ENCODE assay signal across 10 cellular contexts in genomic region chr11:65014961-65015227, GRCh38. TPM values are rescaled to one million over a fixed set of nuclear protein-coding genes. Genes with fewer than 3 reads are reported as not detected.
DNase-seq lines count a peak whose midpoint lies in the region; ATAC-seq, FAIRE-seq and TF ChIP-seq lines count a peak whose summit lies in the region.
"Not testable (repeated sequence)": the region's sequence is repeated elsewhere in the genome, so short reads cannot be mapped to it uniquely, and the experiment has no call there.
"Had no signal": no experiment of that assay in that cellular context is flagged by ENCODE, and none has a peak within 500 bp of the region (broad histone marks: within the 10 kb centered on the region; RNA-seq: fewer than 3 reads in every experiment).

No MANE protein-coding gene starts in this region.

- not testable (repeated sequence) for H2BK20ac ChIP-seq in H1 (ENCODE audit: low read length)

- POLR2A ChIA-PET in AG04450 (lab: Yijun Ruan, JAX), result interaction anchor here (0.6 to 1.1 kb wide), 2 partner anchors 31 to 99 kb away, joined by 3 to 4 read pairs; no protein-coding TSS in a partner anchor
- POLR2A ChIA-PET in activated naive CD8-positive, alpha-beta T cell treated with anti-CD3 and anti-CD28 coated beads, Interleukin-2, amount 10 ng/mL, durations not matched to agents 7 days and 5 days (lab: Charles Lee), result interaction anchor here (0.7 to 3.5 kb wide), 22 partner anchors 10 to 167 kb away, joined by 3 to 22 read pairs (median 4); partner anchors contain the start of genes CAPN1, CDCA5, FAU and MAJIN
- POLR2A ChIA-PET in H1 (lab: Charles Lee; ENCODE audit: partially characterized antibody), result interaction anchor here (0.8 to 3.7 kb wide), 14 partner anchors 16 to 166 kb away, joined by 3 to 20 read pairs (median 5); partner anchors contain the start of genes BATF2, FAU, GPHA2 and MRPL49

- TF ChIP-seq POLR2A in H1 (IDR thresholded peaks at IDR 0.05; ENCODE audit: control extremely low read depth in 1 of 2, low read depth in 2 of 2, low read length in 2 of 2), result not testable (repeated sequence)

- CTCF ChIA-PET in AG04450 (lab: Charles Lee) (interaction anchor here (0.6 to 3.3 kb wide), 16 partner anchors 12 to 211 kb away, joined by 3 to 23 read pairs (median 4); partner anchors contain the start of genes BATF2, CDC42BPG, SAC3D1 and SNX15), H1 (lab: Charles Lee; ENCODE audit: partially characterized antibody) (interaction anchor here (0.6 to 6.5 kb wide), 35 partner anchors 10 to 239 kb away, joined by 3 to 48 read pairs (median 5); partner anchors contain the start of genes BATF2, NAALADL1, SAC3D1 and SNX15)

- not testable (repeated sequence) for H3K4me1 ChIP-seq in H1 (replicated peaks in 1 of 4; ENCODE audit: control insufficient read depth in 3 of 4, insufficient read depth in 4 of 4, low read length in 3 of 4)

- H4K8ac ChIP-seq in H1 (ENCODE audit: extremely low read depth, insufficient read depth, low read length), result peak overlapping the region; percentile 9; the same call in 1 of the 2 replicates

- peak overlapping the region in 2 of 4 experiments; percentile 73 to 79; a peak in 4 of 7 replicates for H3K9ac ChIP-seq in H1 (replicated peaks in 1 of 4; ENCODE audit: extremely low read depth in 1 of 4, low read depth in 3 of 4, low read length in 3 of 4)

- not testable (repeated sequence) for FAIRE-seq in H1 (lab: Jason Lieb, UNC)

- H3K27ac ChIP-seq in AG04450 (ENCODE audit: low read depth, low read length) (peak overlapping the region; percentile 39), H1 (ENCODE audit: low read depth, low read length) (peak overlapping the region; percentile 88; the same call in 1 of the 2 replicates)

- H3K27ac Mint-ChIP-seq in activated naive CD8-positive, alpha-beta T cell treated with anti-CD3 and anti-CD28 coated beads, Interleukin-2, amount 10 ng/mL, durations not matched to agents 7 days and 5 days, result peak overlapping the region; percentile 91
- H3K27ac Mint-ChIP-seq in nephron progenitor cell, result not testable (repeated sequence)
- peak overlapping the region; percentile 94 for H3K27ac Mint-ChIP-seq in stimulated activated naive CD8-positive, alpha-beta T cell treated with anti-CD3 and anti-CD28 coated beads, Interleukin-15, Interleukin-2, amounts not matched to agents 100 ng/mL and 50 ng/mL, for 24 hours

- H2BK15ac ChIP-seq in H1 (ENCODE audit: low read length), result not testable (repeated sequence)

- not testable (repeated sequence) for H3K9me3 ChIP-seq in AG04450 (ENCODE audit: control insufficient read depth, insufficient read depth, low read length); H1 (ENCODE audit: insufficient read depth in 2 of 2, low read depth in 1 of 2, low read length in 1 of 2); iPS-18c (ENCODE audit: control insufficient read depth, insufficient read depth, low read length)

- not testable (repeated sequence) for H2AK5ac ChIP-seq in H1 (ENCODE audit: low read depth, low read length)

- H2BK120ac ChIP-seq in H1 (replicated peaks; ENCODE audit: low read depth, low read length), result not testable (repeated sequence)

- not testable (repeated sequence) for TF ChIP-seq RAD21 in H1 (IDR thresholded peaks at IDR 0.05 in 1 of 2, conservative IDR thresholded peaks at IDR 0.05 in 1 of 2; ENCODE audit: low read depth in 2 of 2, low read length in 2 of 2)

- not testable (repeated sequence) for TF ChIP-seq EP300 in H1 (IDR thresholded peaks at IDR 0.05; ENCODE audit: borderline replicate concordance in 1 of 2, low read depth in 2 of 2, low read length in 2 of 2)

- H3K56ac ChIP-seq in H1 (replicated peaks; ENCODE audit: insufficient read length, low read depth, low read length), result not testable (repeated sequence)

- not testable (repeated sequence) for H4K5ac ChIP-seq in H1 (ENCODE audit: insufficient read length, low read depth, low read length)

- not testable (repeated sequence) for TF ChIP-seq CTCF in AG04450 (IDR thresholded peaks at IDR 0.05; ENCODE audit: low read depth, low read length); HFF-Myc (IDR thresholded peaks at IDR 0.05; ENCODE audit: low read depth, low read length, missing control alignments); H1 (IDR thresholded peaks at IDR 0.05; ENCODE audit: control extremely low read depth in 1 of 3, insufficient read depth in 1 of 3, low read depth in 1 of 3, low read length in 3 of 3); nephron progenitor cell (IDR thresholded peaks at IDR 0.05)

- peak overlapping the region; percentile 91 for H3K4me3 Mint-ChIP-seq in activated naive CD8-positive, alpha-beta T cell treated with anti-CD3 and anti-CD28 coated beads, Interleukin-2, amount 10 ng/mL, durations not matched to agents 7 days and 5 days
- peak overlapping the region; percentile 82 for H3K4me3 Mint-ChIP-seq in nephron progenitor cell
- H3K4me3 Mint-ChIP-seq in stimulated activated naive CD8-positive, alpha-beta T cell treated with anti-CD3 and anti-CD28 coated beads, Interleukin-15, Interleukin-2, amounts not matched to agents 100 ng/mL and 50 ng/mL, for 24 hours, result peak overlapping the region; percentile 87

- H3K9me3 Mint-ChIP-seq in activated naive CD8-positive, alpha-beta T cell treated with anti-CD3 and anti-CD28 coated beads, Interleukin-2, amount 10 ng/mL, durations not matched to agents 7 days and 5 days; nephron progenitor cell; stimulated activated naive CD8-positive, alpha-beta T cell treated with anti-CD3 and anti-CD28 coated beads, Interleukin-15, Interleukin-2, amounts not matched to agents 100 ng/mL and 50 ng/mL, for 24 hours: not testable (repeated sequence)

- H3K4me2 ChIP-seq in H1 (ENCODE audit: insufficient read depth in 1 of 2, low read depth in 2 of 2, low read length in 2 of 2), result peak overlapping the region; percentile 2 to 92

- H3K79me1 ChIP-seq in H1 (ENCODE audit: low read depth, low read length), result not testable (repeated sequence)

- DNase-seq in AG04450 (ENCODE audit: low read depth, low spot score); HFF-Myc (ENCODE audit: extremely low read depth, low read depth); activated naive CD8-positive, alpha-beta T cell treated with anti-CD3 and anti-CD28 coated beads, Interleukin-2, amount 10 ng/mL, durations not matched to agents 7 days and 5 days; H1 (ENCODE audit: low read depth in 1 of 2, low spot score in 2 of 2); nephron progenitor cell: not testable (repeated sequence)

- H3K4me3 ChIP-seq in AG04450 (ENCODE audit: low read depth, low read length) (peak overlapping the region; percentile 86), HFF-Myc (replicated peaks; ENCODE audit: low read depth, low read length) (peak overlapping the region; percentile 58), H1 (ENCODE audit: extremely low read depth in 1 of 4, insufficient read depth in 2 of 4, low read depth in 3 of 4, low read length in 4 of 4) (peak overlapping the region; percentile 66 to 92 (median 86)), iPS-18c (ENCODE audit: insufficient read depth, low read depth, low read length) (peak overlapping the region; percentile 80)

- not testable (repeated sequence) for H2BK5ac ChIP-seq in H1 (ENCODE audit: low read depth, low read length)

- H3K27me3 ChIP-seq in AG04450 (ENCODE audit: control insufficient read depth, insufficient read depth, low read length); H1 (replicated peaks in 1 of 4; ENCODE audit: control insufficient read depth in 3 of 4, extremely low read depth in 1 of 4, insufficient read depth in 3 of 4, low read length in 3 of 4): not testable (repeated sequence)

- H3K4ac ChIP-seq in H1 (replicated peaks; ENCODE audit: insufficient read length, low read depth, low read length), result not testable (repeated sequence)

- H3K4me1 Mint-ChIP-seq in activated naive CD8-positive, alpha-beta T cell treated with anti-CD3 and anti-CD28 coated beads, Interleukin-2, amount 10 ng/mL, durations not matched to agents 7 days and 5 days, result peaks cover 20% of the 10 kb centered on the region
- peaks cover 19% of the 10 kb centered on the region for H3K4me1 Mint-ChIP-seq in nephron progenitor cell
- peaks cover 30% of the 10 kb centered on the region for H3K4me1 Mint-ChIP-seq in stimulated activated naive CD8-positive, alpha-beta T cell treated with anti-CD3 and anti-CD28 coated beads, Interleukin-15, Interleukin-2, amounts not matched to agents 100 ng/mL and 50 ng/mL, for 24 hours (ENCODE audit: low read depth)

- peaks cover 0 to 10% of the 10 kb centered on the region in 2 experiments; a peak in 1 of 4 replicates for H3K79me2 ChIP-seq in H1 (ENCODE audit: control insufficient read depth in 1 of 2, insufficient read depth in 2 of 2, low read length in 2 of 2)

- not testable (repeated sequence) for H2BK12ac ChIP-seq in H1 (ENCODE audit: low read depth, low read length)

- H3K14ac ChIP-seq in H1 (ENCODE audit: insufficient read length), result not testable (repeated sequence)

- H4K20me1 ChIP-seq in H1 (replicated peaks in 1 of 2; ENCODE audit: control insufficient read depth in 1 of 2, insufficient read depth in 2 of 2, low read length in 2 of 2), result not testable (repeated sequence)

- H3K18ac ChIP-seq in H1 (ENCODE audit: extremely low read depth, low read length), result 0 out of 2 replicates have a peak overlapping the region, but pooled peaks have one; percentile 93

- H3K36me3 ChIP-seq in H1 (ENCODE audit: control insufficient read depth in 2 of 4, insufficient read depth in 4 of 4, low read length in 3 of 4), result peaks cover 3 to 14% (median 9%) of the 10 kb centered on the region in 4 experiments; a peak in 6 of 8 replicates

- not testable (repeated sequence) for H3K23me2 ChIP-seq in H1 (ENCODE audit: low read depth, low read length)

- H4K91ac ChIP-seq in H1 (replicated peaks; ENCODE audit: insufficient read length, low read length), result not testable (repeated sequence)

- H3K36me3 Mint-ChIP-seq in activated naive CD8-positive, alpha-beta T cell treated with anti-CD3 and anti-CD28 coated beads, Interleukin-2, amount 10 ng/mL, durations not matched to agents 7 days and 5 days, result peaks cover 15% of the 10 kb centered on the region
- peaks cover 39% of the 10 kb centered on the region for H3K36me3 Mint-ChIP-seq in nephron progenitor cell (ENCODE audit: low read depth)
- H3K36me3 Mint-ChIP-seq in stimulated activated naive CD8-positive, alpha-beta T cell treated with anti-CD3 and anti-CD28 coated beads, Interleukin-15, Interleukin-2, amounts not matched to agents 100 ng/mL and 50 ng/mL, for 24 hours (ENCODE audit: low read depth), result peaks cover 26% of the 10 kb centered on the region

- not testable (repeated sequence) for ATAC-seq in SK-N-SH treated with all-trans-retinoic acid at 6 μM for 48 hours; activated naive CD8-positive, alpha-beta T cell treated with anti-CD3 and anti-CD28 coated beads, Interleukin-2, amount 10 ng/mL, durations not matched to agents 7 days and 5 days (ENCODE audit: low read depth)

- H3K27me3 Mint-ChIP-seq in activated naive CD8-positive, alpha-beta T cell treated with anti-CD3 and anti-CD28 coated beads, Interleukin-2, amount 10 ng/mL, durations not matched to agents 7 days and 5 days; nephron progenitor cell (ENCODE audit: low read depth, poor library complexity); stimulated activated naive CD8-positive, alpha-beta T cell treated with anti-CD3 and anti-CD28 coated beads, Interleukin-15, Interleukin-2, amounts not matched to agents 100 ng/mL and 50 ng/mL, for 24 hours: not testable (repeated sequence)

- not testable (repeated sequence) for H3K23ac ChIP-seq in H1 (ENCODE audit: insufficient read length)

- 95% methylated on average over 8 of the region's 8 CpGs; no CpG with 5 or more reads in 1 of the 2 experiments for WGBS in H1 (ENCODE audit: extremely low coverage in 1 of 2, insufficient coverage in 1 of 2, insufficient read length in 1 of 2, insufficient replicate concordance in 2 of 2, low coverage in 1 of 2, low lambda C conversion rate in 2 of 2, missing lambda C conversion rate in 1 of 2), 2 experiments

- not testable (repeated sequence) for H2AFZ ChIP-seq in H1 (ENCODE audit: low read length)

RNA-seq across cellular contexts. Expression of gene ARL2, which starts 0.9 kb away (rescaled TPM):
- 60.7 and 76.5 TPM in 2 replicates for polyA plus RNA-seq in AG04450 (2011; rRNA removed)
- 23.3 and 24.2 TPM in 2 replicates for polyA minus RNA-seq in AG04450 (2011; rRNA and poly(A)+ RNA removed)
- 10 to 100 TPM; 69.5 to 70.2 TPM for total RNA-seq in activated naive CD8-positive, alpha-beta T cell treated with anti-CD3 and anti-CD28 coated beads, Interleukin-2, amount 10 ng/mL, durations not matched to agents 7 days and 5 days
- total RNA-seq in H1 (2021; fragmentation: NEBNext Ultra II Directional; extraction: Animal tissue kit (Norgen Biotek cat#: 25700)), result 184 and 186 TPM in 2 replicates
- polyA plus RNA-seq in H1 (2011; rRNA removed), result 535 and 640 TPM in 2 replicates
- polyA plus RNA-seq in H1 (2011; cell fraction: cytosol; rRNA removed), result 443 TPM
- 284 TPM for polyA plus RNA-seq in H1 (2011; cell fraction: nucleus; rRNA removed)
- polyA plus RNA-seq in H1 (2012, experiment 1 of 2), result 213 to 322 TPM (median 296 TPM) in 4 replicates
- polyA plus RNA-seq in H1 (2012, experiment 2 of 2), result 334 TPM
- polyA plus RNA-seq in H1 (2013, experiment 1 of 2), result 189 TPM
- polyA plus RNA-seq in H1 (2013, experiment 2 of 2), result 188 TPM
- polyA minus RNA-seq in H1 (2011; rRNA and poly(A)+ RNA removed), result 77.4 and 96.4 TPM in 2 replicates
- polyA minus RNA-seq in H1 (2011; cell fraction: cytosol; rRNA and poly(A)+ RNA removed), result 111 TPM
- polyA minus RNA-seq in H1 (2011; cell fraction: nucleus; rRNA and poly(A)+ RNA removed), result 76.0 TPM

RNA-seq across cellular contexts. Expression of gene SNX15, which starts 12.3 kb away (rescaled TPM):
- 8.0 and 10.5 TPM in 2 replicates for polyA plus RNA-seq in AG04450 (2011; rRNA removed)
- polyA minus RNA-seq in AG04450 (2011; rRNA and poly(A)+ RNA removed), result 1.3 and 3.6 TPM in 2 replicates
- total RNA-seq in activated naive CD8-positive, alpha-beta T cell treated with anti-CD3 and anti-CD28 coated beads, Interleukin-2, amount 10 ng/mL, durations not matched to agents 7 days and 5 days, result 10 to 100 TPM; 22.4 to 28.3 TPM
- total RNA-seq in H1 (2021; fragmentation: NEBNext Ultra II Directional; extraction: Animal tissue kit (Norgen Biotek cat#: 25700)), result 18.3 and 19.6 TPM in 2 replicates
- 13.0 and 20.2 TPM in 2 replicates for polyA plus RNA-seq in H1 (2011; rRNA removed)
- polyA plus RNA-seq in H1 (2011; cell fraction: cytosol; rRNA removed), result 13.9 TPM
- polyA plus RNA-seq in H1 (2011; cell fraction: nucleus; rRNA removed), result 13.3 TPM
- 0.94 to 19.7 TPM (median 15.7 TPM) in 4 replicates for polyA plus RNA-seq in H1 (2012, experiment 1 of 2)
- polyA plus RNA-seq in H1 (2012, experiment 2 of 2), result 17.1 TPM
- polyA plus RNA-seq in H1 (2013, experiment 1 of 2), result 11.2 TPM
- polyA plus RNA-seq in H1 (2013, experiment 2 of 2), result 10.0 TPM
- 5.2 and 10.9 TPM in 2 replicates for polyA minus RNA-seq in H1 (2011; rRNA and poly(A)+ RNA removed)
- 7.0 TPM for polyA minus RNA-seq in H1 (2011; cell fraction: cytosol; rRNA and poly(A)+ RNA removed)
- polyA minus RNA-seq in H1 (2011; cell fraction: nucleus; rRNA and poly(A)+ RNA removed), result 9.8 TPM

RNA-seq across cellular contexts. Expression of gene BATF2, which starts 18.1 kb away (rescaled TPM):
- polyA plus RNA-seq in AG04450 (2011; rRNA removed) (1.5 and 2.1 TPM in 2 replicates), H1 (2011; rRNA removed) (3.1 and 4.6 TPM in 2 replicates)
- polyA minus RNA-seq in AG04450 (2011; rRNA and poly(A)+ RNA removed), result 1.4 and 2.1 TPM in 2 replicates
- 1 to 10 TPM; 1.2 TPM for total RNA-seq in activated naive CD8-positive, alpha-beta T cell treated with anti-CD3 and anti-CD28 coated beads, Interleukin-2, amount 10 ng/mL, durations not matched to agents 7 days and 5 days
- 1.4 and 2.0 TPM in 2 replicates for total RNA-seq in H1 (2021; fragmentation: NEBNext Ultra II Directional; extraction: Animal tissue kit (Norgen Biotek cat#: 25700))
- polyA plus RNA-seq in H1 (2011; cell fraction: cytosol; rRNA removed), result 2.0 TPM
- polyA plus RNA-seq in H1 (2011; cell fraction: nucleus; rRNA removed), result 1.9 TPM
- polyA plus RNA-seq in H1 (2012, experiment 1 of 2), result 1.2 to 2.1 TPM (median 1.8 TPM) in 4 replicates
- 2.2 TPM for polyA plus RNA-seq in H1 (2012, experiment 2 of 2)
- 1.5 TPM for polyA plus RNA-seq in H1 (2013, experiment 1 of 2)
- 1.3 TPM for polyA plus RNA-seq in H1 (2013, experiment 2 of 2)
- polyA minus RNA-seq in H1 (2011; rRNA and poly(A)+ RNA removed), result 1.8 and 2.0 TPM in 2 replicates
- 0.95 TPM for polyA minus RNA-seq in H1 (2011; cell fraction: cytosol; rRNA and poly(A)+ RNA removed)
- polyA minus RNA-seq in H1 (2011; cell fraction: nucleus; rRNA and poly(A)+ RNA removed), result 1.4 TPM

RNA-seq across cellular contexts. Expression of gene SAC3D1, which starts 26.1 kb away (rescaled TPM):
- polyA plus RNA-seq in AG04450 (2011; rRNA removed), result 4.5 and 5.3 TPM in 2 replicates
- polyA minus RNA-seq in AG04450 (2011; rRNA and poly(A)+ RNA removed), result 2.3 and 3.3 TPM in 2 replicates
- total RNA-seq in activated naive CD8-positive, alpha-beta T cell treated with anti-CD3 and anti-CD28 coated beads, Interleukin-2, amount 10 ng/mL, durations not matched to agents 7 days and 5 days, result 10 to 100 TPM; 24.2 to 25.8 TPM
- 19.4 and 23.3 TPM in 2 replicates for total RNA-seq in H1 (2021; fragmentation: NEBNext Ultra II Directional; extraction: Animal tissue kit (Norgen Biotek cat#: 25700))
- 25.8 and 41.3 TPM in 2 replicates for polyA plus RNA-seq in H1 (2011; rRNA removed)
- 27.5 TPM for polyA plus RNA-seq in H1 (2011; cell fraction: cytosol; rRNA removed)
- 27.6 TPM for polyA plus RNA-seq in H1 (2011; cell fraction: nucleus; rRNA removed)
- 10.1 to 20.1 TPM (median 18.5 TPM) in 4 replicates for polyA plus RNA-seq in H1 (2012, experiment 1 of 2)
- 13.0 TPM for polyA plus RNA-seq in H1 (2012, experiment 2 of 2)
- 16.0 TPM for polyA plus RNA-seq in H1 (2013, experiment 1 of 2)
- 15.8 TPM for polyA plus RNA-seq in H1 (2013, experiment 2 of 2)
- polyA minus RNA-seq in H1 (2011; rRNA and poly(A)+ RNA removed), result 3.8 and 5.2 TPM in 2 replicates
- 14.0 TPM for polyA minus RNA-seq in H1 (2011; cell fraction: cytosol; rRNA and poly(A)+ RNA removed)
- 11.7 TPM for polyA minus RNA-seq in H1 (2011; cell fraction: nucleus; rRNA and poly(A)+ RNA removed)

RNA-seq across cellular contexts. Expression of gene MAJIN, which starts 43.0 kb away (rescaled TPM):
- polyA plus RNA-seq in AG04450 (2011; rRNA removed) (not detected in 2 replicates), H1 (2011; rRNA removed) (not detected in 2 replicates)
- 0.09 TPM in 1 of 2 replicates, not detected in the other for polyA minus RNA-seq in AG04450 (2011; rRNA and poly(A)+ RNA removed)
- not detected for total RNA-seq in activated naive CD8-positive, alpha-beta T cell treated with anti-CD3 and anti-CD28 coated beads, Interleukin-2, amount 10 ng/mL, durations not matched to agents 7 days and 5 days
- total RNA-seq in H1 (2021; fragmentation: NEBNext Ultra II Directional; extraction: Animal tissue kit (Norgen Biotek cat#: 25700)), result not detected in 2 replicates
- not detected for polyA plus RNA-seq in H1 (2011; cell fraction: cytosol; rRNA removed)
- not detected for polyA plus RNA-seq in H1 (2011; cell fraction: nucleus; rRNA removed)
- not detected in 4 replicates for polyA plus RNA-seq in H1 (2012, experiment 1 of 2)
- not detected for polyA plus RNA-seq in H1 (2012, experiment 2 of 2)
- polyA plus RNA-seq in H1 (2013, experiment 1 of 2), result not detected
- not detected for polyA plus RNA-seq in H1 (2013, experiment 2 of 2)
- polyA minus RNA-seq in H1 (2011; rRNA and poly(A)+ RNA removed), result not detected in 2 replicates
- polyA minus RNA-seq in H1 (2011; cell fraction: cytosol; rRNA and poly(A)+ RNA removed), result not detected
- polyA minus RNA-seq in H1 (2011; cell fraction: nucleus; rRNA and poly(A)+ RNA removed), result not detected
- total RNA-seq: left ventricle myocardium superior, subcutaneous adipose tissue had no signal
